Comparison of ENCODE assay signal across 1 cellular context in genomic region chr9:130715270-130716077, GRCh38.
TF ChIP-seq lines count a peak whose summit lies in the region.

No MANE protein-coding gene starts in this region.

TF ChIP-seq in GM23338, 12 proteins besides CTCF, POLR2A, EP300 and RAD21 (continued from another document):
- TF ChIP-seq ZNF462 (CRISPR knock-in tag; IDR thresholded peaks at IDR 0.05) (no peak), REST (IDR thresholded peaks at IDR 0.05; ENCODE audit: unreplicated experiment) (no peak), ZNF331 (CRISPR knock-in tag; IDR thresholded peaks at IDR 0.05; ENCODE audit: low read depth) (no peak), JUNB (IDR thresholded peaks at IDR 0.05; ENCODE audit: unreplicated experiment) (no peak), ZNF114 (CRISPR knock-in tag; IDR thresholded peaks at IDR 0.05) (no peak), EZH2 (IDR thresholded peaks at IDR 0.05; ENCODE audit: low read depth, unreplicated experiment) (no peak)
